10 cellular contexts compared by ENCODE assay signal in genomic region chr1:201791051-201791774, GRCh38. TPM values are rescaled to one million over a fixed set of nuclear protein-coding genes. Genes with fewer than 3 reads are reported as not detected.
A peak's percentile ranks its signal among the peaks of the same experiment; 100 is the strongest.
DNase-seq lines count a peak whose midpoint lies in the region; ATAC-seq and TF ChIP-seq lines count a peak whose summit lies in the region.
"Had no signal": no experiment of that assay in that cellular context is flagged by ENCODE, and none has a peak within 500 bp of the region (broad histone marks: within the 10 kb centered on the region; RNA-seq: fewer than 3 reads in every experiment).

No MANE protein-coding gene starts in this region.

- intact Hi-C loops in esophagus squamous epithelium (cut with DNase I) = loop anchor here (5.0 to 10.0 kb wide), 2 partner anchors 234 to 266 kb away; no protein-coding TSS in a partner anchor
- intact Hi-C loops in aorta (cut with DNase I) = loop anchor here (5.0 kb wide), 3 partner anchors 39 to 259 kb away; no protein-coding TSS in a partner anchor
- intact Hi-C loops in natural killer cell (cut with micrococcal nuclease) = no loop called here

- no peak for DNase-seq in activated naive CD8-positive, alpha-beta T cell treated with anti-CD3 and anti-CD28 coated beads, Interleukin-2, amount 10 ng/mL, durations not matched to agents 7 days and 5 days
- no peak for DNase-seq in activated naive CD8-positive, alpha-beta T cell treated with anti-CD3 and anti-CD28 coated beads, Interleukin-2, amount 50 U/mL, for 24 hours
- no peak for DNase-seq in esophagus squamous epithelium (lab: John Stamatoyannopoulos, UW)
- DNase-seq in neural progenitor cell (ENCODE audit: low spot score) = no peak
- DNase-seq in aorta = no peak
- DNase-seq in stimulated activated naive CD4-positive, alpha-beta T cell (lab: John Stamatoyannopoulos, UW) = no peak
- DNase-seq in HK-2 (ENCODE audit: unreplicated experiment) = no peak
- no peak for DNase-seq in natural killer cell
- DNase-seq: pancreas had no signal

- H3K9me3 ChIP-seq in esophagus squamous epithelium (no peaks in the 10 kb centered on the region), neural progenitor cell (ENCODE audit: low read depth) (peaks cover 4% of the 10 kb centered on the region), aorta (ENCODE audit: control insufficient read depth, low read length) (no peaks in the 10 kb centered on the region)
- H3K9me3 ChIP-seq: pancreas had no signal

- no peaks in the 10 kb centered on the region for H3K27me3 Mint-ChIP-seq in activated naive CD8-positive, alpha-beta T cell treated with anti-CD3 and anti-CD28 coated beads, Interleukin-2, amount 10 ng/mL, durations not matched to agents 7 days and 5 days
- no peaks in the 10 kb centered on the region for H3K27me3 Mint-ChIP-seq in activated naive CD8-positive, alpha-beta T cell treated with anti-CD3 and anti-CD28 coated beads, Interleukin-2, amount 50 U/mL, for 24 hours
- H3K27me3 Mint-ChIP-seq in neural progenitor cell (ENCODE audit: insufficient read depth, low read depth) (peaks cover 2% of the 10 kb centered on the region), natural killer cell (ENCODE audit: low read depth in 2 of 2) (peaks cover 7 to 9% of the 10 kb centered on the region in 2 donors)

- TF ChIP-seq CTCF in esophagus squamous epithelium (IDR thresholded peaks at IDR 0.05) (no peak), neural progenitor cell (IDR thresholded peaks at IDR 0.05) (no peak), natural killer cell (IDR thresholded peaks at IDR 0.05) (no peak)

- H3K4me3 ChIP-seq in esophagus squamous epithelium (no peak overlapping the region), neural progenitor cell (no peak overlapping the region), aorta (ENCODE audit: low read length in 2 of 2) (no peak overlapping the region)
- H3K4me3 ChIP-seq: pancreas had no signal

- H3K36me3 ChIP-seq in esophagus squamous epithelium (peaks cover 12 to 86% (median 23%) of the 10 kb centered on the region in 3 donors), neural progenitor cell (peaks cover 44% of the 10 kb centered on the region), aorta (ENCODE audit: control insufficient read depth in 1 of 2, insufficient read depth in 2 of 2, low read length in 1 of 2) (peaks cover 5 to 9% of the 10 kb centered on the region in 2 donors)
- H3K36me3 ChIP-seq: pancreas had no signal

- no peak overlapping the region for H2AFZ ChIP-seq in neural progenitor cell (replicated peaks)

- H3K27me3 ChIP-seq in esophagus squamous epithelium (no peaks in the 10 kb centered on the region), neural progenitor cell (no peaks in the 10 kb centered on the region), aorta (ENCODE audit: control insufficient read depth in 1 of 2, insufficient read depth in 2 of 2, low read length in 1 of 2) (no peaks in the 10 kb centered on the region)
- H3K27me3 ChIP-seq: pancreas had no signal

- H3K4me1 ChIP-seq in esophagus squamous epithelium = peaks cover 8 to 58% (median 47%) of the 10 kb centered on the region in 3 donors
- H3K4me1 ChIP-seq in neural progenitor cell = no peaks in the 10 kb centered on the region
- H3K4me1 ChIP-seq in aorta (ENCODE audit: control insufficient read depth in 1 of 2, insufficient read depth in 2 of 2, low read length in 2 of 2) = peaks cover 6 to 7% of the 10 kb centered on the region in 2 donors
- H3K4me1 ChIP-seq: pancreas had no signal

- peak overlapping the region; percentile 6 for H3K4me3 Mint-ChIP-seq in activated naive CD8-positive, alpha-beta T cell treated with anti-CD3 and anti-CD28 coated beads, Interleukin-2, amount 10 ng/mL, durations not matched to agents 7 days and 5 days
- H3K4me3 Mint-ChIP-seq in activated naive CD8-positive, alpha-beta T cell treated with anti-CD3 and anti-CD28 coated beads, Interleukin-2, amount 50 U/mL, for 24 hours = no peak overlapping the region
- no peak overlapping the region for H3K4me3 Mint-ChIP-seq in neural progenitor cell
- no peak overlapping the region for H3K4me3 Mint-ChIP-seq in natural killer cell

- peaks cover 23% of the 10 kb centered on the region for H3K4me1 Mint-ChIP-seq in activated naive CD8-positive, alpha-beta T cell treated with anti-CD3 and anti-CD28 coated beads, Interleukin-2, amount 10 ng/mL, durations not matched to agents 7 days and 5 days
- H3K4me1 Mint-ChIP-seq in activated naive CD8-positive, alpha-beta T cell treated with anti-CD3 and anti-CD28 coated beads, Interleukin-2, amount 50 U/mL, for 24 hours = peaks cover 3% of the 10 kb centered on the region
- peaks cover 7% of the 10 kb centered on the region for H3K4me1 Mint-ChIP-seq in neural progenitor cell
- no peaks in the 10 kb centered on the region for H3K4me1 Mint-ChIP-seq in natural killer cell

- no peak for TF ChIP-seq POLR2A in esophagus squamous epithelium (IDR thresholded peaks at IDR 0.05)

- no peak overlapping the region for H3K4me2 ChIP-seq in neural progenitor cell

- WGBS in esophagus squamous epithelium, 2 donors = 34 to 56% methylated on average over 7 to 8 of the region's 8 CpGs
- 19 to 23% methylated on average over 8 of the region's 8 CpGs for WGBS in aorta, 2 donors

- no peak for ATAC-seq in activated naive CD8-positive, alpha-beta T cell treated with anti-CD3 and anti-CD28 coated beads, Interleukin-2, amount 10 ng/mL, durations not matched to agents 7 days and 5 days (ENCODE audit: low read depth)
- no peak for ATAC-seq in activated naive CD8-positive, alpha-beta T cell treated with anti-CD3 and anti-CD28 coated beads, Interleukin-2, amount 50 U/mL, for 24 hours
- ATAC-seq in aorta (ENCODE audit: low FRiP score) (no peak), natural killer cell (no peak)
- ATAC-seq: HCT116 had no signal

- no peak overlapping the region for H3K9ac ChIP-seq in neural progenitor cell

- peak overlapping the region; percentile 19 to 83 (median 75) for H3K27ac ChIP-seq in esophagus squamous epithelium
- H3K27ac ChIP-seq in neural progenitor cell = peak overlapping the region; percentile 86
- H3K27ac ChIP-seq in aorta (ENCODE audit: low read depth in 1 of 2, low read length in 2 of 2) = peak overlapping the region; percentile 73 to 79

- H4K20me1 ChIP-seq in neural progenitor cell (ENCODE audit: low read depth) = no peaks in the 10 kb centered on the region

- no peaks in the 10 kb centered on the region for H3K9me3 Mint-ChIP-seq in activated naive CD8-positive, alpha-beta T cell treated with anti-CD3 and anti-CD28 coated beads, Interleukin-2, amount 10 ng/mL, durations not matched to agents 7 days and 5 days
- H3K9me3 Mint-ChIP-seq in activated naive CD8-positive, alpha-beta T cell treated with anti-CD3 and anti-CD28 coated beads, Interleukin-2, amount 50 U/mL, for 24 hours = no peaks in the 10 kb centered on the region
- H3K9me3 Mint-ChIP-seq in neural progenitor cell (no peaks in the 10 kb centered on the region), natural killer cell (no peaks in the 10 kb centered on the region)

- peaks cover 23% of the 10 kb centered on the region for H3K79me2 ChIP-seq in neural progenitor cell (ENCODE audit: low read depth)

- H3K27ac Mint-ChIP-seq in activated naive CD8-positive, alpha-beta T cell treated with anti-CD3 and anti-CD28 coated beads, Interleukin-2, amount 10 ng/mL, durations not matched to agents 7 days and 5 days = peak overlapping the region; percentile 76
- no peak overlapping the region for H3K27ac Mint-ChIP-seq in activated naive CD8-positive, alpha-beta T cell treated with anti-CD3 and anti-CD28 coated beads, Interleukin-2, amount 50 U/mL, for 24 hours
- H3K27ac Mint-ChIP-seq in neural progenitor cell (peak overlapping the region; percentile 2), natural killer cell (no peak overlapping the region)

- H3K36me3 Mint-ChIP-seq in activated naive CD8-positive, alpha-beta T cell treated with anti-CD3 and anti-CD28 coated beads, Interleukin-2, amount 10 ng/mL, durations not matched to agents 7 days and 5 days = no peaks in the 10 kb centered on the region
- no peaks in the 10 kb centered on the region for H3K36me3 Mint-ChIP-seq in activated naive CD8-positive, alpha-beta T cell treated with anti-CD3 and anti-CD28 coated beads, Interleukin-2, amount 50 U/mL, for 24 hours (ENCODE audit: low read depth)
- H3K36me3 Mint-ChIP-seq in neural progenitor cell (peaks cover 59% of the 10 kb centered on the region), natural killer cell (no peaks in the 10 kb centered on the region)

- peaks cover 78% of the 10 kb centered on the region for H3F3A ChIP-seq in neural progenitor cell (ENCODE audit: low read depth)

- POLR2A ChIA-PET in activated naive CD8-positive, alpha-beta T cell treated with anti-CD3 and anti-CD28 coated beads, Interleukin-2, amount 10 ng/mL, durations not matched to agents 7 days and 5 days (lab: Charles Lee) = no interaction called here

RNA-seq across cellular contexts. Expression of gene IPO9, which starts 37.7 kb away (rescaled TPM):
- 10 to 100 TPM; 50.4 to 51.2 TPM for total RNA-seq in activated naive CD8-positive, alpha-beta T cell treated with anti-CD3 and anti-CD28 coated beads, Interleukin-2, amount 10 ng/mL, durations not matched to agents 7 days and 5 days
- total RNA-seq in esophagus squamous epithelium = 10 to 100 TPM; 10.1 to 17.2 (median 12.3) TPM
- 63.2 and 71.2 TPM in 2 replicates for total RNA-seq in neural progenitor cell (ENCODE audit: low replicate concordance)
- 10 to 100 TPM; 36.6 to 45.0 TPM for total RNA-seq in aorta
- polyA plus RNA-seq in aorta = 10 to 100 TPM; 12.0 to 27.7 TPM
- total RNA-seq in natural killer cell = 10 to 100 TPM; 27.0 to 35.5 (median 34.6) TPM

Comparison
In these comparisons a context has a peak if more than half of its experiments do, and no peak if none do; other contexts are left out.
1. H3K27ac Mint-ChIP-seq: peak in activated naive CD8-positive, alpha-beta T cell treated with anti-CD3 and anti-CD28 coated beads, Interleukin-2, amount 10 ng/mL, durations not matched to agents 7 days and 5 days (single experiment) and neural progenitor cell (single experiment); none in activated naive CD8-positive, alpha-beta T cell treated with anti-CD3 and anti-CD28 coated beads, Interleukin-2, amount 50 U/mL, for 24 hours (single experiment) and natural killer cell (0 of 2).
2. Peak in every context shown above with its lines, with median percentiles within 50 percentile points of each other: H3K27ac ChIP-seq.